Comparison of ENCODE assay signal across 11 cellular contexts in genomic region chr3:9030034-9030433, GRCh38.
"Had no signal": no experiment of that assay in that cellular context is flagged by ENCODE, and none has a peak within 500 bp of the region (broad histone marks: within the 10 kb centered on the region; RNA-seq: fewer than 3 reads in every experiment).

No MANE protein-coding gene starts in this region.

- FAIRE-seq: H1, H54 had no signal

- H3K4me1 ChIP-seq: HAP-1 had no signal

- H2AFZ ChIP-seq: GM23248, GM23338 had no signal

- H3K9me3 ChIP-seq: HAP-1 had no signal

- H3K4me2 ChIP-seq: GM23338 had no signal

- H3K4me3 ChIP-seq: GM23248, GM23338, HAP-1 had no signal

- H3K27ac ChIP-seq: GM23248 had no signal

- H3K36me3 ChIP-seq: HAP-1 had no signal

- ATAC-seq: GM23338, HCT116 had no signal

- DNase-seq: GM23248, GOT3, H7, H9, HCEC 1CT, HFFc6 had no signal

- H3K9ac ChIP-seq: GM23248 had no signal
